Comparison of ENCODE assay signal across 8 cellular contexts in genomic region chr1:21335750-21336168, GRCh38. TPM values are rescaled to one million over a fixed set of nuclear protein-coding genes. Genes with fewer than 3 reads are reported as not detected.
DNase-seq lines count a peak whose midpoint lies in the region; ATAC-seq and TF ChIP-seq lines count a peak whose summit lies in the region.

No MANE protein-coding gene starts in this region.

- H3K4me3 Mint-ChIP-seq in CD14-positive monocyte: peak overlapping the region; percentile 59 to 62
- H3K4me3 Mint-ChIP-seq in activated T-helper 17 cell treated with anti-CD3 and anti-CD28 coated beads, Interleukin-2, amount 50 U/mL, for 72 hours: peak overlapping the region; percentile 95

- no peak for ATAC-seq in activated T-helper 17 cell treated with anti-CD3 and anti-CD28 coated beads, Interleukin-2, amount 50 U/mL, for 72 hours (replicated peaks)
- no peak for ATAC-seq in HG02623 (IDR thresholded peaks at IDR 0.05; ENCODE audit: unreplicated experiment)
- no peak for ATAC-seq in GM21576 (IDR thresholded peaks at IDR 0.05; ENCODE audit: unreplicated experiment)
- no peak for ATAC-seq in GM21423 (IDR thresholded peaks at IDR 0.05; ENCODE audit: unreplicated experiment)
- no peak for ATAC-seq in GM21381 (IDR thresholded peaks at IDR 0.05; ENCODE audit: unreplicated experiment)

- TF ChIP-seq CTCF in CD14-positive monocyte (IDR thresholded peaks at IDR 0.05): no peak

- DNase-seq in CD14-positive monocyte (ENCODE audit: low spot score) (no peak), NCI-H1092 treated with DMSO at 0.1 percent for 48 hours (lab: John Stamatoyannopoulos, UW) (peak; percentile 63), medulla oblongata (ENCODE audit: extremely low spot score) (peak; percentile 74)

- H3K27ac Mint-ChIP-seq in CD14-positive monocyte: peak overlapping the region in 6 of 7 donors; percentile 18 to 82 (median 59)
- no peak overlapping the region for H3K27ac Mint-ChIP-seq in activated T-helper 17 cell treated with anti-CD3 and anti-CD28 coated beads, Interleukin-2, amount 50 U/mL, for 72 hours

- peaks cover 24 to 26% of the 10 kb centered on the region in 2 donors for H3K36me3 Mint-ChIP-seq in CD14-positive monocyte
- peaks cover 77% of the 10 kb centered on the region for H3K36me3 Mint-ChIP-seq in activated T-helper 17 cell treated with anti-CD3 and anti-CD28 coated beads, Interleukin-2, amount 50 U/mL, for 72 hours (ENCODE audit: low read depth)

- peaks cover 0 to 3% (median 2%) of the 10 kb centered on the region in 7 donors for H3K9me3 Mint-ChIP-seq in CD14-positive monocyte
- no peaks in the 10 kb centered on the region for H3K9me3 Mint-ChIP-seq in activated T-helper 17 cell treated with anti-CD3 and anti-CD28 coated beads, Interleukin-2, amount 50 U/mL, for 72 hours

- H3K4me1 Mint-ChIP-seq in CD14-positive monocyte: peaks cover 92% of the 10 kb centered on the region
- H3K4me1 Mint-ChIP-seq in activated T-helper 17 cell treated with anti-CD3 and anti-CD28 coated beads, Interleukin-2, amount 50 U/mL, for 72 hours: peaks cover 38% of the 10 kb centered on the region

- H3K27me3 Mint-ChIP-seq in CD14-positive monocyte (ENCODE audit: low read depth in 3 of 3): peaks cover 6 to 51% (median 49%) of the 10 kb centered on the region in 3 donors
- H3K27me3 Mint-ChIP-seq in activated T-helper 17 cell treated with anti-CD3 and anti-CD28 coated beads, Interleukin-2, amount 50 U/mL, for 72 hours: no peaks in the 10 kb centered on the region

- intact Hi-C loops in CD14-positive monocyte (cut with micrococcal nuclease): loop anchor here (2.0 kb wide), 2 partner anchors 17 to 41 kb away; no protein-coding TSS in a partner anchor

RNA-seq across cellular contexts. Expression of gene ECE1, which starts 45.5 kb away (rescaled TPM):
- polyA plus RNA-seq in CD14-positive monocyte: 10 to 100 TPM; 10.6 to 23.3 TPM
- 100 to 1,000 TPM in 1 of 2 donors, 10 to 100 TPM in 1; 75.4 to 219 TPM for total RNA-seq in activated T-helper 17 cell treated with anti-CD3 and anti-CD28 coated beads, Interleukin-2, amount 50 U/mL, for 72 hours
